ENCODE assay signal across 4 cellular contexts in genomic region chr7:35315517-35315916, GRCh38.
"Had no signal": no experiment of that assay in that cellular context is flagged by ENCODE, and none has a peak within 500 bp of the region (broad histone marks: within the 10 kb centered on the region; RNA-seq: fewer than 3 reads in every experiment).

No MANE protein-coding gene starts in this region.

- DNase-seq: H9, HCEC 1CT had no signal

- H3K36me3 Mint-ChIP-seq: IgD-negative memory B cell had no signal

- H3K4me1 Mint-ChIP-seq: GM23338, H9, IgD-negative memory B cell had no signal

- H3K9me3 Mint-ChIP-seq: GM23338, H9, IgD-negative memory B cell had no signal

- ATAC-seq: GM23338 had no signal

- H3K4me3 Mint-ChIP-seq: GM23338, H9, IgD-negative memory B cell had no signal

- H3K27me3 Mint-ChIP-seq: IgD-negative memory B cell had no signal

- H3K27ac Mint-ChIP-seq: GM23338, H9, IgD-negative memory B cell had no signal
